ENCODE assay signal across 8 cellular contexts in the genomic region with DNA sequence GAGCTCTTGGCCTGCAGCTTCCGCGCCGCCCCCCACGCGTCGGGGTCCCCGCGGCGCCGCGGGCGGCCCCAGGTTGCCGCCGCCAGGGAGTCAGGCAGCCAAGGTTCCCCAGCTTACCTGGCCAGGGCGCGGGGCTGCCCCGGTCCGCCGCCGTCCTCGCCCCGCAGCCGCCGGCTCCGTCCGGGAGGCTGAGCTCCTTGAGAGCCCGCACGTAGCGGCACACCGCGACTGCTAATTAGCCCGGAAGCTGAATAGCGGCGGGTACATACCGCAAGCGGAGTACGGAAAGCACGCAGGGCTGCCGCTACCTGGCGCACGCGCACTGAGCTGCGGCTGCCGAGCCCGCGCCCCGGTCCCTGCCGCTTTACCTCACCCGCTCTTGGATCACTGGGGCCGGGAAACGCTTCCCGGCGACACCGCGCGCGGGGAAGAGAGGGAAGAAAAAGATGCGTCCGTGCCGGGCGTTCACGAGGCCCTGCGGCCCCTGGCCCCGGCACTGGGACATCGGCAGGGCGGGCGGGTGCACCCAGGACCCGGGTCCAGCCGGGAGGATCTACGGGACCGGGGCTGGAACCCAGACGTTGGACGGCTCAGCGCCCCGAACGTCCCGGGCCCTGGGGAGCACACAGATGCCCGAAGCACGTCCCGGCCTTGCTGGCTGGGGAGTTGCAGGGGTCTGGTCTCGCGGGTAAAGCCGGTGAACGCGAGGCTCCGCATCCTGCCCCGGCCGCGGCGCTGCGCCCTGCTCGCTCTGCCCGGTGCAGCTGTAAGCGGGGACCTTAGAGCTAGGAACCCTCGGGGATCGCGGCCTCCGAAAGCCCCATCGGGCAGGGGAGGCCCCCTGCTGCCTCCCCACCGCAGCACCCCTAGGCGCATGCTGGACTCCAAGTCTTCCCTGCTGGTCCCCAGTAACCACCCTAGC. TPM values are rescaled to one million over a fixed set of nuclear protein-coding genes. Genes with fewer than 3 reads are reported as not detected.
DNase-seq lines count a peak whose midpoint lies in the region; ATAC-seq and TF ChIP-seq lines count a peak whose summit lies in the region.

Gene GOLGA8B (minus strand): TSS at position 253 of the 922 bp plus-strand sequence. CDS start 47,739 bp downstream, outside the sequence.

- H3K27ac ChIP-seq in SJSA1: no peak within 1 kb of the TSS
- H3K27ac ChIP-seq in thoracic aorta: peak within 1 kb of the TSS in 1 of 2 donors; percentile 13

- TF ChIP-seq CTCF in omental fat pad (IDR thresholded peaks at IDR 0.05) (no peak), thoracic aorta (IDR thresholded peaks at IDR 0.05) (no peak)

- H3K4me1 ChIP-seq in SJSA1 (replicated peaks) (peaks cover 13% of the 10 kb centered on the region; the same call in 1 of the 2 replicates), thoracic aorta (ENCODE audit: control insufficient read depth in 1 of 2, low read depth in 2 of 2) (peaks cover 17 to 39% of the 10 kb centered on the region in 2 donors)

- H3K9me3 ChIP-seq in SJSA1 (replicated peaks) (no peaks in the 10 kb centered on the region), thoracic aorta (no peaks in the 10 kb centered on the region)

- H3K27me3 ChIP-seq in SJSA1 (replicated peaks) (no peaks in the 10 kb centered on the region), thoracic aorta (replicated peaks; ENCODE audit: insufficient read depth) (no peaks in the 10 kb centered on the region)

- H3K4me3 ChIP-seq in SJSA1 (peak within 1 kb of the TSS; percentile 72), thoracic aorta (peak within 1 kb of the TSS; percentile 97)

- ATAC-seq in GM21515 (IDR thresholded peaks at IDR 0.05; ENCODE audit: unreplicated experiment): peak; percentile 72
- peak; percentile 70 for ATAC-seq in omental fat pad (ENCODE audit: low FRiP score)
- no peak for ATAC-seq in thoracic aorta (ENCODE audit: insufficient number of reproducible peaks, low FRiP score, low read depth)

- no peaks in the 10 kb centered on the region for H3K36me3 ChIP-seq in SJSA1
- H3K36me3 ChIP-seq in thoracic aorta: no peaks in the 10 kb centered on the region

- DNase-seq in DMS153 (lab: John Stamatoyannopoulos, UW) (peak; percentile 1), HuH-7 (ENCODE audit: low spot score) (peak; percentile 83), SJSA1 (ENCODE audit: low read depth in 1 of 2, low spot score in 2 of 2) (peak; percentile 57 to 61), glomerular endothelial cell (ENCODE audit: extremely low read depth, low read depth, low spot score) (no peak), omental fat pad (ENCODE audit: low spot score) (no peak), thoracic aorta (ENCODE audit: low spot score) (no peak)
- peak; percentile 32 to 74 (median 60) for DNase-seq in activated naive CD4-positive, alpha-beta T cell (lab: John Stamatoyannopoulos, UW)

RNA-seq across cellular contexts. Expression of gene GOLGA8B, which starts in this region (rescaled TPM):
- 15.9 and 20.9 TPM in 2 replicates for total RNA-seq in SJSA1 (2014; rRNA removed; shearing (Covaris generic))
- total RNA-seq in glomerular endothelial cell (9.3 and 25.9 TPM in 2 replicates), omental fat pad (100 to 1,000 TPM in 1 of 4 donors, 10 to 100 TPM in 3; 59.3 to 120 (median 86.5) TPM), thoracic aorta (100 to 1,000 TPM; 146 to 184 TPM)

Comparison
In these comparisons a context has a peak if more than half of its experiments do, and no peak if none do; other contexts are left out.
1. DNase-seq: peak in DMS153 (single experiment), HuH-7 (single experiment), SJSA1 (2 of 2) and activated naive CD4-positive, alpha-beta T cell (4 of 4); none in glomerular endothelial cell (single experiment), omental fat pad (single experiment) and thoracic aorta (single experiment).